ENCODE assay signal across 20 cellular contexts in the genomic region with DNA sequence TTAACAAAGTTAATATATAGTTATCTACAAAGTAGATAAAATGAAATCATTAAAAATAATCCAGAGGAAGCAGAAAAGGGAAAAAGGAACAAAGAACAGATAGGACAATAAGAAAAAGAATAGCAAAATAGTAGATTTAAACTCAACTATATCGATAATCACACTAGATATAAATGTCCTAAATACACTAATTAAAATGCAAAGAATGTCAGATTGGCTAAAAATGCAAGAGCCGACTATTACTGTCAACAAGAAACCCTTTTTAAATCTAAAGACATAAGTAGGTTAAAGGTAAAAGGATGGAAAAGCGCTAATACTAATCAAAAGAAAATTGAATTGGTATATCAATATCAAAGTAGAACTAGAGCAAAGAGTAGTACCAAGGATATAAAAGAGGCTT.
"Had no signal": no experiment of that assay in that cellular context is flagged by ENCODE, and none has a peak within 500 bp of the region (broad histone marks: within the 10 kb centered on the region; RNA-seq: fewer than 3 reads in every experiment).

No MANE protein-coding gene starts in this region.

- ATAC-seq: effector memory CD8-positive, alpha-beta T cell; gastroesophageal sphincter; left lung; lower lobe of right lung; psoas muscle; sciatic nerve had no signal

- H3K36me3 ChIP-seq: esophagus muscularis mucosa, gastroesophageal sphincter, left lung, lower lobe of right lung, thyroid gland, upper lobe of left lung, uterus had no signal

- DNase-seq: effector memory CD8-positive, alpha-beta T cell; immature natural killer cell; left lung; lower lobe of right lung; mesenchymal stem cell; midbrain; naive B cell; occipital lobe; psoas muscle; retina; small intestine; stimulated activated CD4-positive, alpha-beta T cell treated with anti-CD3 and anti-CD28 coated beads, Interleukin-2, amount 100 ng/mL, for 48 hours; stimulated activated naive CD4-positive, alpha-beta T cell treated with Interleukin-2 at 50 U/mL for 16 hours; thyroid gland; upper lobe of left lung; uterus had no signal

- H3K4me1 ChIP-seq: left lung, lower lobe of right lung, psoas muscle, thyroid gland, upper lobe of left lung, uterus had no signal

- H3K9me3 ChIP-seq: esophagus muscularis mucosa, gastroesophageal sphincter, lower lobe of right lung, psoas muscle, thyroid gland, upper lobe of left lung, uterus had no signal

- H3K4me3 ChIP-seq: esophagus muscularis mucosa, gastroesophageal sphincter, left lung, lower lobe of right lung, psoas muscle, thyroid gland, upper lobe of left lung, uterus had no signal

- H3K27me3 ChIP-seq: esophagus muscularis mucosa, gastroesophageal sphincter, left lung, thyroid gland, upper lobe of left lung, uterus had no signal

- H3K27ac ChIP-seq: epithelial cell of prostate, esophagus muscularis mucosa, gastroesophageal sphincter, left lung, lower lobe of right lung, psoas muscle, thyroid gland, upper lobe of left lung, uterus had no signal
